10 cellular contexts compared by ENCODE assay signal in the genomic region with DNA sequence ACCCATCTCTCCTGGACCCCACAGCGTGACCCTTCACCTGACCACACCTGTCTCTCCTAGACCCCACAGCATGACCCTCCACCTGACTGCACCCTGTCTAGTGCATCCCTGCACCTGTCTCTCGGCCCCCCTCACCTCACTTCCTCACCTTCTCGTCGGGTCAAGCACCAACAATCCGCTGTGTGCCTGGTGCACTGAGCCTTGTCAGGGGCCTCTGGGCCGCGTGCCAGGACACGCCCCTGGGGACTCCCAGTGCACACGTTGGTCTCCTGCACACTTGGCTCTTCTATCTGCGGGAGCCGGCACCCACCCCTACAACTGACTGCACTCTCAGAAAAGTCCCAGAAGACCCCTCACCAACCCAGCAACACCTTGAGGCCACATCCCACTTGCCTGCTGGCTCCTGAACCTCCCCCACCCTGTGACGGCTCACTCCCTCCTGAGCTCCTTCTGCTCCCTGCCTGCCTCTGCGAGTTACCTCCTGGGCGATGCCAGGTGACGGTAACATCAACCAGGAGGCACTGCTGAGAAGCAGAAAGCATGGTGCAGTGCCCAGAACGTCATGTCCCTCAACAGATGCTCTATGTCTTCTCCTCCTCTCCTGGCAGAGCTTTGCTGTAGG.
DNase-seq lines count a peak whose midpoint lies in the region; ATAC-seq, FAIRE-seq and TF ChIP-seq lines count a peak whose summit lies in the region.
"Had no signal": no experiment of that assay in that cellular context is flagged by ENCODE, and none has a peak within 500 bp of the region (broad histone marks: within the 10 kb centered on the region; RNA-seq: fewer than 3 reads in every experiment).

No MANE protein-coding gene starts in this region.

- H3K36me3 ChIP-seq in DOHH2 (ENCODE audit: control insufficient read depth, low read length): no peaks in the 10 kb centered on the region
- no peaks in the 10 kb centered on the region for H3K36me3 ChIP-seq in pancreas
- H3K36me3 ChIP-seq in ascending aorta: no peaks in the 10 kb centered on the region
- no peaks in the 10 kb centered on the region for H3K36me3 ChIP-seq in testis (ENCODE audit: low read depth, missing control alignments)

- no peak for TF ChIP-seq POLR2A in testis (IDR thresholded peaks at IDR 0.05)

- peak overlapping the region; percentile 70 for H3K27ac ChIP-seq in DOHH2 (ENCODE audit: low read depth, low read length)
- H3K27ac ChIP-seq in VCaP: peak overlapping the region; percentile 100; the same call in 1 of the 2 replicates
- H3K27ac ChIP-seq in pancreas: no peak overlapping the region
- H3K27ac ChIP-seq in ascending aorta: no peak overlapping the region
- H3K27ac ChIP-seq in testis: no peak overlapping the region

- H3K4me1 ChIP-seq in DOHH2 (ENCODE audit: control insufficient read depth, low read length): peaks cover 73% of the 10 kb centered on the region
- peaks cover 0 to 8% (median 0%) of the 10 kb centered on the region in 3 donors for H3K4me1 ChIP-seq in pancreas
- no peaks in the 10 kb centered on the region for H3K4me1 ChIP-seq in ascending aorta
- no peaks in the 10 kb centered on the region for H3K4me1 ChIP-seq in testis

- H3K4me2 ChIP-seq in DOHH2 (ENCODE audit: low read length): peak overlapping the region; percentile 90

- no peaks in the 10 kb centered on the region for H4K20me1 ChIP-seq in DOHH2 (ENCODE audit: control insufficient read depth, insufficient read depth, low read depth, low read length)

- H3K9me2 ChIP-seq in DOHH2 (replicated peaks; ENCODE audit: control insufficient read depth, low read length): no peaks in the 10 kb centered on the region

- H3K27me3 ChIP-seq in DOHH2 (ENCODE audit: control insufficient read depth, low read length) (no peaks in the 10 kb centered on the region), pancreas (no peaks in the 10 kb centered on the region), ascending aorta (no peaks in the 10 kb centered on the region), testis (no peaks in the 10 kb centered on the region)

- H3K4me3 ChIP-seq in DOHH2 (ENCODE audit: low read length) (peak overlapping the region; percentile 71), pancreas (no peak overlapping the region), ascending aorta (no peak overlapping the region), testis (no peak overlapping the region)

- ATAC-seq in HG03432 (IDR thresholded peaks at IDR 0.05; ENCODE audit: unreplicated experiment): peak; percentile 77
- peak in 3 of 4 donors; percentile 26 to 55 (median 27) for ATAC-seq in pancreas
- no peak for ATAC-seq in GM21786 (IDR thresholded peaks at IDR 0.05; ENCODE audit: unreplicated experiment)

- FAIRE-seq in pancreas (lab: Jason Lieb, UNC): no peak

- no peaks in the 10 kb centered on the region for H3K79me2 ChIP-seq in DOHH2 (ENCODE audit: control insufficient read depth, low read length)

- peaks cover 4% of the 10 kb centered on the region for H3F3A ChIP-seq in DOHH2 (ENCODE audit: control insufficient read depth, insufficient read depth)

- H3K9me3 ChIP-seq in DOHH2 (ENCODE audit: control insufficient read depth, insufficient read depth, low read length): no peaks in the 10 kb centered on the region
- no peaks in the 10 kb centered on the region for H3K9me3 ChIP-seq in pancreas
- H3K9me3 ChIP-seq in ascending aorta: no peaks in the 10 kb centered on the region
- H3K9me3 ChIP-seq in testis: no peaks in the 10 kb centered on the region

- intact Hi-C loops in pancreas (cut with DNase I): no loop called here
- intact Hi-C loops in ascending aorta (cut with DNase I): no loop called here
- intact Hi-C loops in testis (cut with DNase I; ENCODE audit: low total_unique reads): no loop called here

- 46 to 60% methylated on average over 16 of the region's 16 CpGs for WGBS in pancreas, 2 donors
- 70 to 76% methylated on average over 13 to 16 of the region's 16 CpGs for WGBS in testis, 2 donors

- DNase-seq in pancreas: no peak
- no peak for DNase-seq in ascending aorta (ENCODE audit: low spot score in 2 of 2)
- no peak for DNase-seq in testis
- DNase-seq in KG1 (lab: John Stamatoyannopoulos, UW): no peak
- DNase-seq: activated gamma-delta T cell, cortex of kidney had no signal

- TF ChIP-seq CTCF in DOHH2 (IDR thresholded peaks at IDR 0.05; ENCODE audit: low read depth, low read length, poor library complexity, severe bottlenecking) (no peak), VCaP (conservative IDR thresholded peaks at IDR 0.05) (no peak), pancreas (IDR thresholded peaks at IDR 0.05) (no peak), ascending aorta (IDR thresholded peaks at IDR 0.05) (no peak), testis (IDR thresholded peaks at IDR 0.05) (no peak)

Comparison
In these comparisons a context has a peak if more than half of its experiments do, and no peak if none do; other contexts are left out.
1. H3K27ac ChIP-seq: peak in DOHH2 (single experiment) and VCaP (single experiment); none in pancreas (0 of 4), ascending aorta (0 of 2) and testis (0 of 2).